In the genomic region with DNA sequence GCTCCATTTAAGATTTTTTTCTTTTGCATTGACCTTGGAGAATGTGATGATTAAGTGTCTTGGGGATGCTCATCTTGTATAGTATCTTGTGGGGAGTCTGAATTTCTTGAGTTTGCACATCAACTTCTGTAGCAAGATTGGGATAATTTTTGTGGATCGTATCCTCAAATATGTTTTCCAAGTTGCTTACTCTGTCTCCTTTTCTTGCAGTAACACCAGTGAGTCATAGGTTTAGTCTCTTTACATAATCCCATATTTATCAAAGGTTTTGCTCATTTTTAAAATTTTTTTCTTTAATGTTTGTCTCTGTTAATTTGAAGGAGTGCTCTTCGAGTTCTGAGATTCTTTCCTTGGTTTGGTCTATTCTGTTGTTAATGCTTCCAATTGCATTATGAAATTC, we compare ENCODE assay signal across 18 cellular contexts. TPM values are rescaled to one million over a fixed set of nuclear protein-coding genes. Genes with fewer than 3 reads are reported as not detected.
DNase-seq lines count a peak whose midpoint lies in the region; ATAC-seq and TF ChIP-seq lines count a peak whose summit lies in the region.
"Had no signal": no experiment of that assay in that cellular context is flagged by ENCODE, and none has a peak within 500 bp of the region (broad histone marks: within the 10 kb centered on the region; RNA-seq: fewer than 3 reads in every experiment).

No MANE protein-coding gene starts in this region.

- no peaks in the 10 kb centered on the region for H3K27me3 Mint-ChIP-seq in stimulated activated naive CD8-positive, alpha-beta T cell treated with anti-CD3 and anti-CD28 coated beads, Interleukin-15, amount 100 ng/mL, for 72 hours
- H3K27me3 Mint-ChIP-seq in GM23338 (ENCODE audit: insufficient read depth, low read depth, poor library complexity) = peaks cover 2% of the 10 kb centered on the region

- H3F3A ChIP-seq in smooth muscle cell (ENCODE audit: low read depth) = no peaks in the 10 kb centered on the region
- no peaks in the 10 kb centered on the region for H3F3A ChIP-seq in GM23338 (replicated peaks; ENCODE audit: low read depth)
- H3F3A ChIP-seq in PC-9 (ENCODE audit: insufficient read depth, low read depth) = no peaks in the 10 kb centered on the region; the same call in 1 of the 2 replicates

- no peaks in the 10 kb centered on the region for H4K20me1 ChIP-seq in smooth muscle cell (ENCODE audit: low read depth)
- H4K20me1 ChIP-seq in GM23338 (replicated peaks; ENCODE audit: insufficient read depth) = no peaks in the 10 kb centered on the region
- H4K20me1 ChIP-seq in PC-9 (ENCODE audit: insufficient read depth) = no peaks in the 10 kb centered on the region
- H4K20me1 ChIP-seq: BLaER1 had no signal

- CTCF ChIA-PET in PC-9 (lab: Charles Lee) = no interaction called here

- H3K79me2 ChIP-seq in smooth muscle cell (ENCODE audit: low read depth) (no peaks in the 10 kb centered on the region), GM23338 (replicated peaks; ENCODE audit: insufficient read depth) (no peaks in the 10 kb centered on the region), PC-9 (ENCODE audit: low read depth) (no peaks in the 10 kb centered on the region)

- no TSS peak for BruUV-seq in PC-9 (replicated peaks; lab: Mats Ljungman, UMichigan)

- H3K4me3 Mint-ChIP-seq in stimulated activated naive CD8-positive, alpha-beta T cell treated with anti-CD3 and anti-CD28 coated beads, Interleukin-15, amount 100 ng/mL, for 72 hours = no peak overlapping the region
- H3K4me3 Mint-ChIP-seq in GM23338 = no peak overlapping the region
- H3K4me3 Mint-ChIP-seq: CD8-positive, alpha-beta memory T cell; H9 had no signal

- H3K4me3 ChIP-seq in smooth muscle cell (no peak overlapping the region), GM23338 (no peak overlapping the region), PC-9 (no peak overlapping the region)
- H3K4me3 ChIP-seq: A549, BLaER1, GM12878 had no signal

- intact Hi-C loops in PC-9 (cut with micrococcal nuclease; ENCODE audit: unreplicated experiment) = no loop called here

- no peaks in the 10 kb centered on the region for H3K9me3 ChIP-seq in smooth muscle cell (replicated peaks; ENCODE audit: low read depth)
- H3K9me3 ChIP-seq in PC-9 (ENCODE audit: insufficient read depth, low read depth) = peaks cover 6% of the 10 kb centered on the region; the same call in 1 of the 2 replicates
- H3K9me3 ChIP-seq: A549, Caco-2 had no signal

- no peak for TF ChIP-seq CTCF in smooth muscle cell (IDR thresholded peaks at IDR 0.05; ENCODE audit: borderline replicate concordance, insufficient read depth, poor library complexity, severe bottlenecking)
- TF ChIP-seq CTCF in GM23338 (conservative IDR thresholded peaks at IDR 0.05; ENCODE audit: low read depth in 2 of 2) = no peak
- TF ChIP-seq CTCF in PC-9 (conservative IDR thresholded peaks at IDR 0.05) = no peak

- no peak overlapping the region for H3K9ac ChIP-seq in smooth muscle cell (ENCODE audit: low read depth)
- H3K9ac ChIP-seq: BLaER1 had no signal

- H2AFZ ChIP-seq in smooth muscle cell (ENCODE audit: low read depth) (no peak overlapping the region), GM23338 (no peak overlapping the region), PC-9 (no peak overlapping the region)

- H3K4me2 ChIP-seq in smooth muscle cell = peak overlapping the region; percentile 55
- H3K4me2 ChIP-seq in GM23338 = no peak overlapping the region
- no peak overlapping the region for H3K4me2 ChIP-seq in PC-9
- H3K4me2 ChIP-seq: A549, BLaER1 had no signal

- no peak for ATAC-seq in stimulated activated naive CD8-positive, alpha-beta T cell treated with anti-CD3 and anti-CD28 coated beads, Interleukin-15, amount 100 ng/mL, for 72 hours
- no peak for ATAC-seq in GM23338
- ATAC-seq: A549, GM12878 had no signal

- no peaks in the 10 kb centered on the region for H3K36me3 ChIP-seq in smooth muscle cell (ENCODE audit: low read depth)
- H3K36me3 ChIP-seq in GM23338 (ENCODE audit: insufficient read depth) = no peaks in the 10 kb centered on the region
- peaks cover 49% of the 10 kb centered on the region for H3K36me3 ChIP-seq in PC-9 (ENCODE audit: low read depth)

- H3K9me3 Mint-ChIP-seq in stimulated activated naive CD8-positive, alpha-beta T cell treated with anti-CD3 and anti-CD28 coated beads, Interleukin-15, amount 100 ng/mL, for 72 hours = no peaks in the 10 kb centered on the region
- H3K9me3 Mint-ChIP-seq in GM23338 = no peaks in the 10 kb centered on the region
- H3K9me3 Mint-ChIP-seq: CD8-positive, alpha-beta memory T cell; H9 had no signal

- 51% methylated on average over 2 of the region's 2 CpGs for WGBS in smooth muscle cell (ENCODE audit: low lambda C conversion rate)

- H3K36me3 Mint-ChIP-seq in GM23338 (ENCODE audit: low read depth) = peaks cover 16% of the 10 kb centered on the region; the same call in 1 of the 3 replicates

- H3K27ac ChIP-seq in smooth muscle cell (ENCODE audit: low read depth) (peak overlapping the region; percentile 39), GM23338 (ENCODE audit: low read depth) (no peak overlapping the region), PC-9 (no peak overlapping the region)
- H3K27ac ChIP-seq: A549, BLaER1 had no signal

- no peak overlapping the region for H3K27ac Mint-ChIP-seq in stimulated activated naive CD8-positive, alpha-beta T cell treated with anti-CD3 and anti-CD28 coated beads, Interleukin-15, amount 100 ng/mL, for 72 hours
- H3K27ac Mint-ChIP-seq in GM23338 = no peak overlapping the region
- H3K27ac Mint-ChIP-seq: CD8-positive, alpha-beta memory T cell; H9 had no signal

- H3K4me1 ChIP-seq in smooth muscle cell (ENCODE audit: low read depth) = no peaks in the 10 kb centered on the region
- no peaks in the 10 kb centered on the region for H3K4me1 ChIP-seq in GM23338 (ENCODE audit: insufficient read depth)
- H3K4me1 ChIP-seq in PC-9 (replicated peaks; ENCODE audit: insufficient read depth) = no peaks in the 10 kb centered on the region
- H3K4me1 ChIP-seq: A549, BLaER1, Caco-2 had no signal

- POLR2A ChIA-PET in PC-9 (lab: Charles Lee; ENCODE audit: unreplicated experiment) = no interaction called here

- DNase-seq in HCEC 1CT (peak; percentile 7), fibroblast of peridontal ligament (ENCODE audit: extremely low read depth) (peak; percentile 30), smooth muscle cell (lab: John Stamatoyannopoulos, UW; ENCODE audit: unreplicated experiment) (no peak), SK-N-DZ (ENCODE audit: low spot score) (no peak), GM23338 (ENCODE audit: low spot score) (no peak), PC-9 (no peak)
- no peak for DNase-seq in stimulated activated naive CD8-positive, alpha-beta T cell treated with anti-CD3 and anti-CD28 coated beads, Interleukin-15, amount 100 ng/mL, for 72 hours
- DNase-seq: Caco-2; CD8-positive, alpha-beta memory T cell; DMS53; GOT3; H9 had no signal

- H3K4me1 Mint-ChIP-seq in stimulated activated naive CD8-positive, alpha-beta T cell treated with anti-CD3 and anti-CD28 coated beads, Interleukin-15, amount 100 ng/mL, for 72 hours = peaks cover 10% of the 10 kb centered on the region
- peaks cover 6% of the 10 kb centered on the region; the same call in 2 of the 3 replicates for H3K4me1 Mint-ChIP-seq in GM23338
- H3K4me1 Mint-ChIP-seq: CD8-positive, alpha-beta memory T cell had no signal

- H3K9me2 ChIP-seq in GM23338 (ENCODE audit: insufficient read depth) (no peaks in the 10 kb centered on the region), PC-9 (ENCODE audit: insufficient read depth) (no peaks in the 10 kb centered on the region)

- H3K27me3 ChIP-seq in smooth muscle cell (ENCODE audit: low read depth) = no peaks in the 10 kb centered on the region
- no peaks in the 10 kb centered on the region for H3K27me3 ChIP-seq in GM23338 (ENCODE audit: insufficient read depth)
- no peaks in the 10 kb centered on the region for H3K27me3 ChIP-seq in PC-9 (ENCODE audit: insufficient read depth, low read depth)
- H3K27me3 ChIP-seq: BLaER1 had no signal

TF ChIP-seq in GM23338, 12 proteins besides CTCF, POLR2A, EP300 and RAD21 (continues in another document):
- TF ChIP-seq, protein P1, sequence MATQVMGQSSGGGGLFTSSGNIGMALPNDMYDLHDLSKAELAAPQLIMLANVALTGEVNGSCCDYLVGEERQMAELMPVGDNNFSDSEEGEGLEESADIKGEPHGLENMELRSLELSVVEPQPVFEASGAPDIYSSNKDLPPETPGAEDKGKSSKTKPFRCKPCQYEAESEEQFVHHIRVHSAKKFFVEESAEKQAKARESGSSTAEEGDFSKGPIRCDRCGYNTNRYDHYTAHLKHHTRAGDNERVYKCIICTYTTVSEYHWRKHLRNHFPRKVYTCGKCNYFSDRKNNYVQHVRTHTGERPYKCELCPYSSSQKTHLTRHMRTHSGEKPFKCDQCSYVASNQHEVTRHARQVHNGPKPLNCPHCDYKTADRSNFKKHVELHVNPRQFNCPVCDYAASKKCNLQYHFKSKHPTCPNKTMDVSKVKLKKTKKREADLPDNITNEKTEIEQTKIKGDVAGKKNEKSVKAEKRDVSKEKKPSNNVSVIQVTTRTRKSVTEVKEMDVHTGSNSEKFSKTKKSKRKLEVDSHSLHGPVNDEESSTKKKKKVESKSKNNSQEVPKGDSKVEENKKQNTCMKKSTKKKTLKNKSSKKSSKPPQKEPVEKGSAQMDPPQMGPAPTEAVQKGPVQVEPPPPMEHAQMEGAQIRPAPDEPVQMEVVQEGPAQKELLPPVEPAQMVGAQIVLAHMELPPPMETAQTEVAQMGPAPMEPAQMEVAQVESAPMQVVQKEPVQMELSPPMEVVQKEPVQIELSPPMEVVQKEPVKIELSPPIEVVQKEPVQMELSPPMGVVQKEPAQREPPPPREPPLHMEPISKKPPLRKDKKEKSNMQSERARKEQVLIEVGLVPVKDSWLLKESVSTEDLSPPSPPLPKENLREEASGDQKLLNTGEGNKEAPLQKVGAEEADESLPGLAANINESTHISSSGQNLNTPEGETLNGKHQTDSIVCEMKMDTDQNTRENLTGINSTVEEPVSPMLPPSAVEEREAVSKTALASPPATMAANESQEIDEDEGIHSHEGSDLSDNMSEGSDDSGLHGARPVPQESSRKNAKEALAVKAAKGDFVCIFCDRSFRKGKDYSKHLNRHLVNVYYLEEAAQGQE (IDR thresholded peaks at IDR 0.05; ENCODE audit: unreplicated experiment) = no peak
- TF ChIP-seq POLR2AphosphoS5 (IDR thresholded peaks at IDR 0.05; ENCODE audit: low read depth) = no peak

RNA-seq across cellular contexts. Expression of a gene that starts 41.7 kb away (rescaled TPM):
- total RNA-seq in smooth muscle cell (6.6 and 7.5 TPM in 2 replicates), PC-9 (2021) (not detected in 2 replicates)
- polyA plus RNA-seq in smooth muscle cell (3.4 and 5.0 TPM in 2 replicates), GM23338 (2016; fragmentation: Nextera tagmentation; extraction: Ambion mirVana) (0.19 and 0.58 TPM in 2 replicates)
- 0.07 TPM in 1 of 2 replicates, not detected in the other for polyA plus RNA-seq in SK-N-DZ (2014; cell fraction: cytosol; rRNA removed)
- polyA plus RNA-seq in SK-N-DZ (2014; cell fraction: nucleus; rRNA removed) = not detected in 2 replicates
- not detected in 2 replicates for total RNA-seq in GM23338 (2014; rRNA removed; shearing (Covaris generic))
- total RNA-seq: Caco-2; CD8-positive, alpha-beta memory T cell; Daoy; G401; GM12878; H9; HT-29 had no signal
- polyA plus RNA-seq: CD8-positive, alpha-beta memory T cell; GM12878 had no signal

Comparison
In these comparisons a context has a peak if more than half of its experiments do, and no peak if none do; other contexts are left out.
1. DNase-seq: peak in HCEC 1CT (single experiment) and fibroblast of peridontal ligament (single experiment); none in smooth muscle cell (single experiment), stimulated activated naive CD8-positive, alpha-beta T cell treated with anti-CD3 and anti-CD28 coated beads, Interleukin-15, amount 100 ng/mL, for 72 hours (0 of 2), SK-N-DZ (single experiment), GM23338 (single experiment) and PC-9 (0 of 2).